ENCODE assay signal across 9 cellular contexts in genomic region chr15:58065445-58066041, GRCh38. TPM values are rescaled to one million over a fixed set of nuclear protein-coding genes. Genes with fewer than 3 reads are reported as not detected.
DNase-seq lines count a peak whose midpoint lies in the region; ATAC-seq and TF ChIP-seq lines count a peak whose summit lies in the region.
"Had no signal": no experiment of that assay in that cellular context is flagged by ENCODE, and none has a peak within 500 bp of the region (broad histone marks: within the 10 kb centered on the region; RNA-seq: fewer than 3 reads in every experiment).

ALDH1A2 (minus strand) TSS chr15:58065711; CDS start chr15:58065650, 61 bp downstream.

- peak within 1 kb of the TSS; percentile 100 for H3K4me2 ChIP-seq in hepatocyte

- TF ChIP-seq CTCF in HFF-Myc (IDR thresholded peaks at IDR 0.05; ENCODE audit: low read depth, low read length, missing control alignments) (no peak), hepatocyte (IDR thresholded peaks at IDR 0.05; ENCODE audit: poor library complexity) (no peak)

- peaks cover 71% of the 10 kb centered on the region for H3K27me3 ChIP-seq in hepatocyte

- H3K4me1 ChIP-seq in hepatocyte (ENCODE audit: insufficient read depth) = no peaks in the 10 kb centered on the region

- H3K4me3 ChIP-seq in HFF-Myc (replicated peaks; ENCODE audit: low read depth, low read length) (peak within 1 kb of the TSS; percentile 34), hepatocyte (peak within 1 kb of the TSS; percentile 59)

- H3K9me2 ChIP-seq in hepatocyte (replicated peaks; ENCODE audit: insufficient read depth) = no peaks in the 10 kb centered on the region

- H4K20me1 ChIP-seq in hepatocyte (ENCODE audit: insufficient read depth, poor library complexity, severe bottlenecking) = no peaks in the 10 kb centered on the region

- 8% methylated on average over 30 of the region's 75 CpGs for WGBS in hepatocyte (ENCODE audit: low lambda C conversion rate, missing lambda C conversion rate)

- H3K36me3 ChIP-seq in hepatocyte (replicated peaks; ENCODE audit: insufficient read depth, low read depth) = no peaks in the 10 kb centered on the region

- no peaks in the 10 kb centered on the region for H3K9me3 ChIP-seq in hepatocyte (ENCODE audit: low read depth)

- H3K27ac ChIP-seq in hepatocyte = no peak within 1 kb of the TSS

- DNase-seq in HFF-Myc (ENCODE audit: extremely low read depth, low read depth) = no peak
- DNase-seq in activated naive CD4-positive, alpha-beta T cell treated with anti-CD3 and anti-CD28 coated beads, Interleukin-2, amount 50 U/mL, for 16 hours = peak; percentile 14
- DNase-seq in hepatocyte (ENCODE audit: low spot score) = peak; percentile 35
- no peak for DNase-seq in renal cortical epithelial cell (ENCODE audit: low read depth)
- DNase-seq in KBM-7 = no peak
- no peak for DNase-seq in HPDE6-E6E7 (ENCODE audit: extremely low spot score)
- DNase-seq in HuH-7 (ENCODE audit: low spot score) = no peak

- ATAC-seq in HG03378 (IDR thresholded peaks at IDR 0.05; ENCODE audit: unreplicated experiment) = no peak

- in situ Hi-C loops in KBM-7 (cut with MboI; ENCODE audit: low pct_unique_long_range_greater_than_20kb, low sequenced_read_pairs) = no loop called here

- peak within 1 kb of the TSS; percentile 91 for H2AFZ ChIP-seq in hepatocyte

- H3K79me2 ChIP-seq in hepatocyte = no peaks in the 10 kb centered on the region

RNA-seq across cellular contexts. Expression of gene ALDH1A2, which starts in this region (rescaled TPM):
- total RNA-seq in hepatocyte (5.3 and 7.3 TPM in 2 replicates), renal cortical epithelial cell (23.1 and 26.8 TPM in 2 replicates)
- 3.0 and 7.2 TPM in 2 replicates for polyA plus RNA-seq in hepatocyte
- polyA plus RNA-seq: IgD-negative memory B cell had no signal

Comparison
In these comparisons a context has a peak if more than half of its experiments do, and no peak if none do; other contexts are left out.
1. DNase-seq: peak in activated naive CD4-positive, alpha-beta T cell treated with anti-CD3 and anti-CD28 coated beads, Interleukin-2, amount 50 U/mL, for 16 hours (single experiment) and hepatocyte (single experiment); none in HFF-Myc (single experiment), renal cortical epithelial cell (single experiment), KBM-7 (single experiment), HPDE6-E6E7 (single experiment) and HuH-7 (single experiment).